In the genomic region with DNA sequence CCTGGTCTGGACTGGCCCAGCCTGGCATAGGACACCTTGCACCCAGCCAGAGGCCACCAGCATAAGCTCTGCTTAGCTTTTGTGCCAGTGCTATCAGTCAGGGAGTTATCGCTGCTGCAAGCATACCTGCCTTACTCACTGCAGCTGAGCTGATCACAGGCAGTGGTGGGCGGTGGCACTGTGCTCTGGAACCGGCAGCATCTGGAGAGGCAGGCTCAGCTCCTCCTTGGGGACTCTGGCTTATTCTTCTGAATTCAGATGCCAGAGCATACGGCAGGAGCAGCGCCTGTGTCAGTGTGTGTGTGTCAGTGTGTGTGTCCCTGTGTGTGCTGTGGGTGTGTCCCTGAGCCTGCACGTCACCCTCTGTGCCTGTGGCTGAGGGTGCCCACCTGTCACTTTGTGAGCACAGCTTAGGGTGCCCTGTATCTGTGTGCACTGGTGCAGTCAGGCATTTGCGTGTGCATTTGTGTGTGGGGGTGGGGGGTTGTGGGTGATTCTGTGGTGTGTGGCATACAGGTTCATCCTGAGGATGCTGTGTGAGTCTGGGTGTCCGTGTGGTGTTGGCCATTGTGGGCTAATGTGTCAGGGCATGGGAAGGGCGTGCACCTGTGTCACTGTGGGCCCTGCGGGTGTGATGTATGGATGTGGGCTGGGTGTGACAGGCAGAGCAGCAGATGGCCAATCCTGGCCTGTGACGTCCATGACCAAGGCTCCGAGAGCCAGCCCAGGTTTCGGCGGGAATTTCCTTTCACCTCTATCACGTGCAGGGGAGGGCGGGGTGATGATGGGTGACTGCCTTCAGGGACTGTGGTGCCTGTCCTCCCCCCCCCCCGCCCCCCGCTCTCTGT, we compare ENCODE assay signal across 17 cellular contexts. TPM values are rescaled to one million over a fixed set of nuclear protein-coding genes. Genes with fewer than 3 reads are reported as not detected.
DNase-seq lines count a peak whose midpoint lies in the region; ATAC-seq and TF ChIP-seq lines count a peak whose summit lies in the region.
"Had no signal": no experiment of that assay in that cellular context is flagged by ENCODE, and none has a peak within 500 bp of the region (broad histone marks: within the 10 kb centered on the region; RNA-seq: fewer than 3 reads in every experiment).

No MANE protein-coding gene starts in this region.

- no peak for TF ChIP-seq EP300 in Ishikawa (IDR thresholded peaks at IDR 0.05; ENCODE audit: borderline replicate concordance)

- H3K27me3 Mint-ChIP-seq in CD8-positive, alpha-beta memory T cell = peaks cover 39 to 67% of the 10 kb centered on the region in 2 donors
- peaks cover 86% of the 10 kb centered on the region for H3K27me3 Mint-ChIP-seq in nephron progenitor cell (ENCODE audit: low read depth, poor library complexity)

- peaks cover 0 to 3% (median 0%) of the 10 kb centered on the region in 5 donors for H3K9me3 Mint-ChIP-seq in CD8-positive, alpha-beta memory T cell
- no peaks in the 10 kb centered on the region for H3K9me3 Mint-ChIP-seq in nephron progenitor cell
- H3K9me3 Mint-ChIP-seq: mesothelial cell of epicardium had no signal

- POLR2A ChIA-PET in CD8-positive, alpha-beta memory T cell (lab: Charles Lee) = no interaction called here

- no peaks in the 10 kb centered on the region for H3K36me3 ChIP-seq in CD8-positive, alpha-beta memory T cell (ENCODE audit: insufficient read depth, low read length)
- H3K36me3 ChIP-seq: BLaER1 treated with 17β-estradiol and CSF1 and Interleukin-3, amounts not matched to agents 10 nM and 100 nM; gastroesophageal sphincter; vagina had no signal

- peak in 4 of 5 donors; percentile 46 to 82 (median 63) for DNase-seq in CD8-positive, alpha-beta memory T cell
- peak; percentile 13 for DNase-seq in activated gamma-delta T cell treated with anti-CD3 and anti-CD28 coated beads, Interleukin-2, amount 50 U/mL, for 16 hours (ENCODE audit: low read depth)
- no peak for DNase-seq in nephron progenitor cell
- no peak for DNase-seq in activated CD4-positive, alpha-beta T cell treated with anti-CD3 and anti-CD28 coated beads for 48 hours
- DNase-seq: activated CD4-positive, CD25-positive, alpha-beta regulatory T cell treated with anti-CD3 and anti-CD28 coated beads, Interleukin-2, amount 50 U/mL, for 72 hours; activated effector memory CD4-positive, alpha-beta T cell treated with Interleukin-2 at 50 U/mL for 16 hours; NCI-H1105 treated with DMSO at 0.1 percent for 48 hours; NCI-H526 had no signal

- H3K4me3 ChIP-seq in CD8-positive, alpha-beta memory T cell (ENCODE audit: low read length) = no peak overlapping the region
- H3K4me3 ChIP-seq: BLaER1 treated with 17β-estradiol and CSF1 and Interleukin-3, amounts not matched to agents 10 nM and 100 nM; gastroesophageal sphincter; K562; vagina had no signal

- H3K4me1 ChIP-seq in CD8-positive, alpha-beta memory T cell (ENCODE audit: insufficient read depth, low read length) = no peaks in the 10 kb centered on the region
- H3K4me1 ChIP-seq: vagina had no signal

- no peak for ATAC-seq in GM18909 (IDR thresholded peaks at IDR 0.05; ENCODE audit: poor library complexity, unreplicated experiment)
- ATAC-seq in GM21576 (IDR thresholded peaks at IDR 0.05; ENCODE audit: unreplicated experiment) = no peak
- ATAC-seq: gastroesophageal sphincter, K562 had no signal

- H3K4me1 Mint-ChIP-seq in CD8-positive, alpha-beta memory T cell = peaks cover 12 to 19% (median 16%) of the 10 kb centered on the region in 3 donors
- peaks cover 77% of the 10 kb centered on the region for H3K4me1 Mint-ChIP-seq in nephron progenitor cell

- H3K27ac Mint-ChIP-seq in CD8-positive, alpha-beta memory T cell = peak overlapping the region; percentile 9 to 96 (median 78)
- H3K27ac Mint-ChIP-seq in nephron progenitor cell = no peak overlapping the region
- H3K27ac Mint-ChIP-seq: mesothelial cell of epicardium had no signal

- CTCF ChIA-PET in CD8-positive, alpha-beta memory T cell (lab: Charles Lee) = interaction anchor here (0.7 kb wide), 1 partner anchor 27 kb away, joined by 3 read pairs; no protein-coding TSS in a partner anchor

- TF ChIP-seq RAD21 in Ishikawa (IDR thresholded peaks at IDR 0.05; ENCODE audit: low read depth) = no peak

- no peaks in the 10 kb centered on the region for H3K36me3 Mint-ChIP-seq in CD8-positive, alpha-beta memory T cell
- no peaks in the 10 kb centered on the region for H3K36me3 Mint-ChIP-seq in nephron progenitor cell (ENCODE audit: low read depth)
- H3K36me3 Mint-ChIP-seq: mesothelial cell of epicardium had no signal

- H3K4me3 Mint-ChIP-seq in CD8-positive, alpha-beta memory T cell = peak overlapping the region in 6 of 7 donors; percentile 5 to 90 (median 48)
- H3K4me3 Mint-ChIP-seq in nephron progenitor cell = peak overlapping the region; percentile 42
- H3K4me3 Mint-ChIP-seq: mesothelial cell of epicardium had no signal

- no peaks in the 10 kb centered on the region for H3K9me3 ChIP-seq in CD8-positive, alpha-beta memory T cell (ENCODE audit: low read length)
- H3K9me3 ChIP-seq: BLaER1 treated with 17β-estradiol and CSF1 and Interleukin-3, amounts not matched to agents 10 nM and 100 nM; gastroesophageal sphincter; vagina had no signal

- peaks cover 7% of the 10 kb centered on the region for H3K27me3 ChIP-seq in CD8-positive, alpha-beta memory T cell (ENCODE audit: insufficient read depth, low read length, poor library complexity, severe bottlenecking)
- H3K27me3 ChIP-seq: vagina had no signal

- H3K27ac ChIP-seq in CD8-positive, alpha-beta memory T cell (ENCODE audit: low read depth, low read length) = no peak overlapping the region
- H3K27ac ChIP-seq: BLaER1 treated with 17β-estradiol and CSF1 and Interleukin-3, amounts not matched to agents 10 nM and 100 nM; gastroesophageal sphincter; RWPE1; vagina had no signal

- no peak for TF ChIP-seq CTCF in nephron progenitor cell (IDR thresholded peaks at IDR 0.05)

TF ChIP-seq in Ishikawa, 13 proteins besides CTCF, POLR2A, EP300 and RAD21:
- TF ChIP-seq, protein P1, sequence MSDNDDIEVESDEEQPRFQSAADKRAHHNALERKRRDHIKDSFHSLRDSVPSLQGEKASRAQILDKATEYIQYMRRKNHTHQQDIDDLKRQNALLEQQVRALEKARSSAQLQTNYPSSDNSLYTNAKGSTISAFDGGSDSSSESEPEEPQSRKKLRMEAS (IDR thresholded peaks at IDR 0.05) = peak; percentile 30; the same call in 1 of the 2 replicates
- TF ChIP-seq TAF1 (IDR thresholded peaks at IDR 0.05; ENCODE audit: low read depth) (no peak), NFIC (IDR thresholded peaks at IDR 0.05) (no peak), YY1 (IDR thresholded peaks at IDR 0.05; ENCODE audit: low read depth) (no peak)
- TF ChIP-seq, protein P2, sequence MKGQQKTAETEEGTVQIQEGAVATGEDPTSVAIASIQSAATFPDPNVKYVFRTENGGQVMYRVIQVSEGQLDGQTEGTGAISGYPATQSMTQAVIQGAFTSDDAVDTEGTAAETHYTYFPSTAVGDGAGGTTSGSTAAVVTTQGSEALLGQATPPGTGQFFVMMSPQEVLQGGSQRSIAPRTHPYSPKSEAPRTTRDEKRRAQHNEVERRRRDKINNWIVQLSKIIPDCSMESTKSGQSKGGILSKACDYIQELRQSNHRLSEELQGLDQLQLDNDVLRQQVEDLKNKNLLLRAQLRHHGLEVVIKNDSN (IDR thresholded peaks at IDR 0.05) = no peak

RNA-seq across cellular contexts. Expression of a gene that starts 23.5 kb away (rescaled TPM):
- total RNA-seq in CD8-positive, alpha-beta memory T cell = not detected
- polyA plus RNA-seq in CD8-positive, alpha-beta memory T cell = not detected
- total RNA-seq: K562, vagina had no signal
- polyA plus RNA-seq: K562 had no signal

Comparison
In these comparisons a context has a peak if more than half of its experiments do, and no peak if none do; other contexts are left out.
1. DNase-seq: peak in CD8-positive, alpha-beta memory T cell (4 of 5) and activated gamma-delta T cell treated with anti-CD3 and anti-CD28 coated beads, Interleukin-2, amount 50 U/mL, for 16 hours (single experiment); none in nephron progenitor cell (single experiment) and activated CD4-positive, alpha-beta T cell treated with anti-CD3 and anti-CD28 coated beads for 48 hours (single experiment).